Comparison of ENCODE assay signal across 10 cellular contexts in genomic region chr2:120867290-120868231, GRCh38.
DNase-seq lines count a peak whose midpoint lies in the region; ATAC-seq and TF ChIP-seq lines count a peak whose summit lies in the region.
"Had no signal": no experiment of that assay in that cellular context is flagged by ENCODE, and none has a peak within 500 bp of the region (broad histone marks: within the 10 kb centered on the region; RNA-seq: fewer than 3 reads in every experiment).

No MANE protein-coding gene starts in this region.

- no peak overlapping the region for H3K27ac Mint-ChIP-seq in activated CD4-positive, alpha-beta T cell treated with anti-CD3 and anti-CD28 coated beads for 36 hours
- H3K27ac Mint-ChIP-seq: T-helper 1 cell treated with Interleukin-12 subunit alpha and Interleukin-12 subunit beta and Interleukin-4 antibody, amounts not matched to agents 30 μg/mL and 1 μg/mL, for 36 hours had no signal

- H3K4me3 Mint-ChIP-seq in activated CD4-positive, alpha-beta T cell treated with anti-CD3 and anti-CD28 coated beads for 36 hours = no peak overlapping the region
- H3K4me3 Mint-ChIP-seq: T-helper 1 cell treated with Interleukin-12 subunit alpha and Interleukin-12 subunit beta and Interleukin-4 antibody, amounts not matched to agents 30 μg/mL and 1 μg/mL, for 36 hours had no signal

- peaks cover 25% of the 10 kb centered on the region for H3K27me3 Mint-ChIP-seq in activated CD4-positive, alpha-beta T cell treated with anti-CD3 and anti-CD28 coated beads for 36 hours

- POLR2A ChIA-PET in activated CD4-positive, alpha-beta T cell treated with anti-CD3 and anti-CD28 coated beads for 36 hours (lab: Charles Lee) = no interaction called here

- no peak overlapping the region for H3K4me3 ChIP-seq in epithelial cell of esophagus (ENCODE audit: low read length)
- peak overlapping the region; percentile 3 for H3K4me3 ChIP-seq in mesodermal cell (ENCODE audit: extremely low read depth, insufficient read depth, low read length, poor library complexity, severe bottlenecking)
- H3K4me3 ChIP-seq in uterus = peak overlapping the region; percentile 37 to 52

- TF ChIP-seq CTCF in epithelial cell of esophagus (IDR thresholded peaks at IDR 0.05; ENCODE audit: insufficient read depth, low read depth, low read length, missing control alignments) (no peak), uterus (IDR thresholded peaks at IDR 0.05) (peak in 2 of 4 experiments; percentile 4 to 21)

- H3K9me3 Mint-ChIP-seq in activated CD4-positive, alpha-beta T cell treated with anti-CD3 and anti-CD28 coated beads for 36 hours (ENCODE audit: low read depth) = no peaks in the 10 kb centered on the region
- H3K9me3 Mint-ChIP-seq: T-helper 1 cell treated with Interleukin-12 subunit alpha and Interleukin-12 subunit beta and Interleukin-4 antibody, amounts not matched to agents 30 μg/mL and 1 μg/mL, for 36 hours had no signal

- 24 to 27% methylated on average over 37 to 40 of the region's 54 CpGs for WGBS in mesodermal cell (ENCODE audit: insufficient coverage in 2 of 2), 2 experiments

- H3K36me3 ChIP-seq in mesodermal cell (ENCODE audit: control insufficient read depth, insufficient read depth, low read length) (peaks cover 11% of the 10 kb centered on the region), uterus (no peaks in the 10 kb centered on the region)

- H3K4me1 ChIP-seq in mesodermal cell (ENCODE audit: control insufficient read depth, insufficient read depth, low read length, poor library complexity, severe bottlenecking) = peaks cover 58% of the 10 kb centered on the region
- no peaks in the 10 kb centered on the region for H3K4me1 ChIP-seq in uterus

- CTCF ChIA-PET in activated CD4-positive, alpha-beta T cell treated with anti-CD3 and anti-CD28 coated beads for 36 hours (lab: Charles Lee) = interaction anchor here (0.6 kb wide), 1 partner anchor 17 kb away, joined by 3 read pairs; no protein-coding TSS in a partner anchor

- H3K27ac ChIP-seq in mesodermal cell (ENCODE audit: low read depth, low read length, severe bottlenecking) = peak overlapping the region; percentile 88
- H3K27ac ChIP-seq in uterus = peak overlapping the region; percentile 75 to 92
- H3K27ac ChIP-seq: C4-2B had no signal

- intact Hi-C loops in activated CD4-positive, alpha-beta T cell treated with anti-CD3 and anti-CD28 coated beads for 36 hours (cut with DNase I, micrococcal nuclease) = no loop called here
- intact Hi-C loops in uterus (cut with DNase I; ENCODE audit: low total_unique reads) = no loop called here

- H3K36me3 Mint-ChIP-seq in activated CD4-positive, alpha-beta T cell treated with anti-CD3 and anti-CD28 coated beads for 36 hours (ENCODE audit: low read depth) = no peaks in the 10 kb centered on the region

- peak; percentile 10 for DNase-seq in activated CD4-positive, alpha-beta T cell treated with anti-CD3 and anti-CD28 coated beads for 36 hours
- no peak for DNase-seq in activated CD4-positive, alpha-beta T cell treated with anti-CD3 and anti-CD28 coated beads for 48 hours
- DNase-seq in epithelial cell of esophagus (ENCODE audit: low read depth) = peak; percentile 65
- DNase-seq in uterus = peak; percentile 83 to 85
- DNase-seq in stimulated activated CD4-positive, alpha-beta T cell treated with anti-CD3 and anti-CD28 coated beads, Interleukin-2, amount 100 ng/mL, for 48 hours = no peak
- DNase-seq in activated effector memory CD4-positive, alpha-beta T cell treated with anti-CD3 and anti-CD28 coated beads, Interleukin-2, amount 50 U/mL, for 16 hours = no peak
- no peak for DNase-seq in GM19238 (ENCODE audit: insufficient read length, low spot score)

- TF ChIP-seq POLR2A in uterus (IDR thresholded peaks at IDR 0.05) = peak in 1 of 2 donors; percentile 46

- H3K9me3 ChIP-seq in mesodermal cell (ENCODE audit: control insufficient read depth, low read length) (no peaks in the 10 kb centered on the region), uterus (no peaks in the 10 kb centered on the region)

- H3K27me3 ChIP-seq in uterus = no peaks in the 10 kb centered on the region

- H3K4me1 Mint-ChIP-seq in activated CD4-positive, alpha-beta T cell treated with anti-CD3 and anti-CD28 coated beads for 36 hours = no peaks in the 10 kb centered on the region

- no peak for ATAC-seq in activated CD4-positive, alpha-beta T cell treated with anti-CD3 and anti-CD28 coated beads for 36 hours

Comparison
In these comparisons a context has a peak if more than half of its experiments do, and no peak if none do; other contexts are left out.
1. DNase-seq: peak in activated CD4-positive, alpha-beta T cell treated with anti-CD3 and anti-CD28 coated beads for 36 hours (single experiment), epithelial cell of esophagus (single experiment) and uterus (2 of 2); none in activated CD4-positive, alpha-beta T cell treated with anti-CD3 and anti-CD28 coated beads for 48 hours (single experiment), stimulated activated CD4-positive, alpha-beta T cell treated with anti-CD3 and anti-CD28 coated beads, Interleukin-2, amount 100 ng/mL, for 48 hours (0 of 2), activated effector memory CD4-positive, alpha-beta T cell treated with anti-CD3 and anti-CD28 coated beads, Interleukin-2, amount 50 U/mL, for 16 hours (single experiment) and GM19238 (single experiment).